Comparison of ENCODE assay signal across 8 cellular contexts in genomic region chr21:43720539-43721224, GRCh38. TPM values are rescaled to one million over a fixed set of nuclear protein-coding genes. Genes with fewer than 3 reads are reported as not detected.
DNase-seq lines count a peak whose midpoint lies in the region; ATAC-seq and TF ChIP-seq lines count a peak whose summit lies in the region.

No MANE protein-coding gene starts in this region.

- peak overlapping the region in 1 of 12 donors; percentile 88 for H3K27ac ChIP-seq in heart left ventricle
- no peak overlapping the region for H3K27ac ChIP-seq in mesenchymal stem cell (ENCODE audit: low read length, poor library complexity, severe bottlenecking)

- peaks cover 3 to 51% (median 33%) of the 10 kb centered on the region in 12 donors for H3K4me1 ChIP-seq in heart left ventricle
- H3K4me1 ChIP-seq in mesenchymal stem cell (ENCODE audit: control insufficient read depth, insufficient read depth, low read depth, low read length): peaks cover 39% of the 10 kb centered on the region

- peak overlapping the region; percentile 95 for H3K9ac ChIP-seq in mesenchymal stem cell (ENCODE audit: low read length)

- intact Hi-C loops in heart left ventricle (cut with DNase I) (loop anchor here in 5 of 10 donors (10.0 kb wide), 5 partner anchors 54 to 184 kb away; partner anchors contain the start of genes CSTB (in 1 of the 5), HSF2BP (in 1 of the 5), RRP1 (in 1 of the 5) and RRP1B (in 1 of the 5)), Right ventricle myocardium superior (cut with DNase I) (no loop called here)

- peak overlapping the region in 1 of 2 experiments; percentile 81 for H3K23ac ChIP-seq in mesenchymal stem cell (ENCODE audit: low read length in 2 of 2)

- H4K91ac ChIP-seq in mesenchymal stem cell (ENCODE audit: low read length): peak overlapping the region; percentile 66

- ATAC-seq in heart left ventricle (no peak), Right ventricle myocardium superior (ENCODE audit: poor library complexity) (no peak)

- no peaks in the 10 kb centered on the region for H3K27me3 ChIP-seq in heart left ventricle
- no peaks in the 10 kb centered on the region for H3K27me3 ChIP-seq in mesenchymal stem cell (ENCODE audit: control insufficient read depth in 1 of 2, insufficient read depth in 1 of 2, low read length in 2 of 2)

- H3K36me3 ChIP-seq in heart left ventricle (peaks cover 0 to 18% (median 3%) of the 10 kb centered on the region in 9 donors), mesenchymal stem cell (ENCODE audit: control insufficient read depth in 1 of 2, insufficient read depth in 2 of 2, low read depth in 1 of 2, low read length in 2 of 2) (peaks cover 12 to 26% of the 10 kb centered on the region in 2 experiments)

- H3K9me3 ChIP-seq in heart left ventricle (no peaks in the 10 kb centered on the region), mesenchymal stem cell (ENCODE audit: control insufficient read depth, low read length) (no peaks in the 10 kb centered on the region)

- H3K27ac Mint-ChIP-seq in brain (peak overlapping the region in 3 of 5 experiments; percentile 58 to 82 (median 82)), type B pancreatic cell (peak overlapping the region; percentile 74)

- H4K8ac ChIP-seq in mesenchymal stem cell (ENCODE audit: low read length): peak overlapping the region; percentile 76

- H3K18ac ChIP-seq in mesenchymal stem cell (ENCODE audit: low read depth in 1 of 2, low read length in 2 of 2): peak overlapping the region in 1 of 2 experiments; percentile 98

- TF ChIP-seq POLR2A in heart left ventricle (IDR thresholded peaks at IDR 0.05): no peak

- no peak for DNase-seq in heart left ventricle
- no peak for DNase-seq in Right ventricle myocardium superior
- DNase-seq in mesenchymal stem cell: no peak
- no peak for DNase-seq in type B pancreatic cell (ENCODE audit: extremely low spot score, unreplicated experiment)
- DNase-seq in H4 (ENCODE audit: low spot score): no peak
- no peak for DNase-seq in inferior parietal cortex (ENCODE audit: extremely low spot score)
- no peak for DNase-seq in A172 (ENCODE audit: low spot score)

- H3K9me3 Mint-ChIP-seq in brain (peaks cover 0 to 13% (median 2%) of the 10 kb centered on the region in 5 experiments), type B pancreatic cell (no peaks in the 10 kb centered on the region)

- H2BK15ac ChIP-seq in mesenchymal stem cell (ENCODE audit: low read depth, poor library complexity, severe bottlenecking): no peak overlapping the region

- H3K36me3 Mint-ChIP-seq in brain (peaks cover 20% of the 10 kb centered on the region), type B pancreatic cell (no peaks in the 10 kb centered on the region)

- H3K4ac ChIP-seq in mesenchymal stem cell (ENCODE audit: low read depth in 1 of 2, low read length in 2 of 2): peak overlapping the region in 1 of 2 experiments; percentile 86

- H3K4me3 Mint-ChIP-seq in brain (peak overlapping the region; percentile 81 to 89 (median 84)), type B pancreatic cell (peak overlapping the region; percentile 85)

- H3K4me3 ChIP-seq in heart left ventricle: peak overlapping the region; percentile 71 to 100 (median 96)
- peak overlapping the region; percentile 86 to 87 for H3K4me3 ChIP-seq in mesenchymal stem cell (ENCODE audit: insufficient read depth in 1 of 2, low read depth in 1 of 2, low read length in 2 of 2)

- WGBS in heart left ventricle, 4 donors: 86 to 88% (median 88%) methylated on average over 17 of the region's 17 CpGs
- WGBS in mesenchymal stem cell: 93% methylated on average over 17 of the region's 17 CpGs

- H2AK5ac ChIP-seq in mesenchymal stem cell (ENCODE audit: low read length, severe bottlenecking): peak overlapping the region; percentile 30

- peaks cover 42% of the 10 kb centered on the region for H3K4me1 Mint-ChIP-seq in brain
- H3K4me1 Mint-ChIP-seq in type B pancreatic cell (ENCODE audit: unreplicated experiment): peaks cover 10% of the 10 kb centered on the region

- peak overlapping the region in 1 of 2 experiments; percentile 73 for H2BK12ac ChIP-seq in mesenchymal stem cell (ENCODE audit: low read length in 2 of 2)

- peak overlapping the region in 1 of 2 experiments; percentile 97 for H3K14ac ChIP-seq in mesenchymal stem cell (ENCODE audit: low read length in 2 of 2)

- peak overlapping the region; percentile 77 for H3K4me2 ChIP-seq in mesenchymal stem cell (ENCODE audit: low read length, poor library complexity, severe bottlenecking)

- peaks cover 12% of the 10 kb centered on the region for H3K79me1 ChIP-seq in mesenchymal stem cell (replicated peaks; ENCODE audit: low read length, poor library complexity, severe bottlenecking)

- no peak overlapping the region for H2BK5ac ChIP-seq in mesenchymal stem cell (ENCODE audit: low read depth, low read length, poor library complexity, severe bottlenecking)

- no peak overlapping the region for H2BK120ac ChIP-seq in mesenchymal stem cell (ENCODE audit: low read depth, low read length)

- H3K27me3 Mint-ChIP-seq in brain (peaks cover 2% of the 10 kb centered on the region), type B pancreatic cell (no peaks in the 10 kb centered on the region)

- H2AFZ ChIP-seq in mesenchymal stem cell (ENCODE audit: low read depth, low read length): no peak overlapping the region

- no peak for TF ChIP-seq CTCF in heart left ventricle (IDR thresholded peaks at IDR 0.05)
- TF ChIP-seq CTCF in brain (conservative IDR thresholded peaks at IDR 0.05): no peak
- TF ChIP-seq CTCF in type B pancreatic cell (conservative IDR thresholded peaks at IDR 0.05): no peak

RNA-seq across cellular contexts. Expression of gene PDXK, which starts 1.8 kb away (rescaled TPM):
- total RNA-seq in heart left ventricle: 100 to 1,000 TPM in 1 of 9 donors, 10 to 100 TPM in 8; 46.5 to 105 (median 79.7) TPM
- 10 to 100 TPM; 48.0 to 94.5 TPM for polyA plus RNA-seq in heart left ventricle
- total RNA-seq in Right ventricle myocardium superior: 93.8 TPM
- 83.2 TPM for polyA plus RNA-seq in brain (ENCODE audit: insufficient read depth, low read depth, low replicate concordance)
- polyA plus RNA-seq in mesenchymal stem cell (2013, experiment 1 of 2): 72.9 TPM
- polyA plus RNA-seq in mesenchymal stem cell (2013, experiment 2 of 2): 72.1 TPM
- total RNA-seq in type B pancreatic cell (ENCODE audit: low replicate concordance): 94.4 and 160 TPM in 2 replicates
- total RNA-seq in H4 (2014; rRNA removed; shearing (Covaris generic)): 99.6 and 107 TPM in 2 replicates
- total RNA-seq in A172 (2014; rRNA removed; shearing (Covaris generic)): 313 and 330 TPM in 2 replicates

RNA-seq across cellular contexts. Expression of gene CSTB, which starts 55.4 kb away (rescaled TPM):
- 10 to 100 TPM in 8 of 9 donors, 1 to 10 TPM in 1; 7.8 to 77.0 (median 35.9) TPM for total RNA-seq in heart left ventricle
- polyA plus RNA-seq in heart left ventricle: 10 to 100 TPM; 36.1 to 72.8 TPM
- total RNA-seq in Right ventricle myocardium superior: 36.1 TPM
- polyA plus RNA-seq in brain (ENCODE audit: insufficient read depth, low read depth, low replicate concordance): 63.4 TPM
- polyA plus RNA-seq in mesenchymal stem cell (2013, experiment 1 of 2): 276 TPM
- polyA plus RNA-seq in mesenchymal stem cell (2013, experiment 2 of 2): 282 TPM
- 45.4 and 78.2 TPM in 2 replicates for total RNA-seq in type B pancreatic cell (ENCODE audit: low replicate concordance)
- total RNA-seq in H4 (2014; rRNA removed; shearing (Covaris generic)): 20.0 and 33.8 TPM in 2 replicates
- total RNA-seq in A172 (2014; rRNA removed; shearing (Covaris generic)): 106 and 145 TPM in 2 replicates
